11 cellular contexts compared by ENCODE assay signal in the genomic region with DNA sequence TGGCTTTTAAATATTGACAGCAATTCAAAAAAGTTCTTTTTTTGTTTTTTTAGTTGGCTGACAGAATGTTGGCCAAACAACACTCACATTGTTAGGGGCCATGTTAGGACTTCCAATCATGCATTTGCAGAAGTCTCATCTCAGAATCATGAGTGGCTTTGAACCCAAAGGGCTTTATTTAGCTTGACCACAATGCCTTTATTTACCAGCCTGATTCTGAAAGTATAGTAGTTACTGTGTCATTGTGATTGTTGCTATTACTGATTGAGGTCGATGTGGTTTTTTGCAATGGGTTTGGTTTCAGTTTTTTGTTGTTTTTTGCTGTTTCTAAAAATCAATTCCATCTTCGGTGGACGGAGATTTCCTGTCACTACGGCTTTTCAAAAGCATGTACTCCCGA. TPM values are rescaled to one million over a fixed set of nuclear protein-coding genes. Genes with fewer than 3 reads are reported as not detected.
DNase-seq lines count a peak whose midpoint lies in the region; ATAC-seq and TF ChIP-seq lines count a peak whose summit lies in the region.
"Had no signal": no experiment of that assay in that cellular context is flagged by ENCODE, and none has a peak within 500 bp of the region (broad histone marks: within the 10 kb centered on the region; RNA-seq: fewer than 3 reads in every experiment).

No MANE protein-coding gene starts in this region.

- H3K36me3 ChIP-seq in SJCRH30 (no peaks in the 10 kb centered on the region), transverse colon (no peaks in the 10 kb centered on the region)

- no peak for TF ChIP-seq CTCF in transverse colon (IDR thresholded peaks at IDR 0.05)

- DNase-seq in foreskin melanocyte (peak; percentile 95), left colon (no peak), SJCRH30 (no peak), cortex of kidney (lab: John Stamatoyannopoulos, UW) (no peak), transverse colon (no peak)
- DNase-seq: DMS 273 treated with DMSO at 0.1 percent for 48 hours had no signal

- H3K4me1 ChIP-seq in SJCRH30 (no peaks in the 10 kb centered on the region), transverse colon (peaks cover 0 to 12% (median 3%) of the 10 kb centered on the region in 4 donors)

- in situ Hi-C loops in transverse colon (cut with MboI; ENCODE audit: low pct_ligation_motif_present in 1 of 4, low pct_unique_long_range_greater_than_20kb in 1 of 4, low sequenced_read_pairs in 3 of 4) = no loop called here

- WGBS in transverse colon (ENCODE audit: low coverage in 1 of 2), 2 donors = 24 to 55% methylated on average over 4 to 5 of the region's 5 CpGs

- H3K27ac ChIP-seq in SJCRH30 (no peak overlapping the region), transverse colon (no peak overlapping the region)

- intact Hi-C loops in left colon (cut with DNase I, micrococcal nuclease) = no loop called here
- intact Hi-C loops in transverse colon (cut with DNase I; ENCODE audit: low total_unique reads) = no loop called here

- H3K4me3 ChIP-seq in SJCRH30 = no peak overlapping the region
- H3K4me3 ChIP-seq in transverse colon = no peak overlapping the region

- TF ChIP-seq POLR2A in transverse colon (IDR thresholded peaks at IDR 0.05) = no peak

- ATAC-seq in GM18499 (IDR thresholded peaks at IDR 0.05; ENCODE audit: insufficient read depth, unreplicated experiment) (peak; percentile 86), GM21381 (IDR thresholded peaks at IDR 0.05; ENCODE audit: unreplicated experiment) (peak; percentile 94), HG03159 (IDR thresholded peaks at IDR 0.05; ENCODE audit: unreplicated experiment) (peak; percentile 93), left colon (no peak)
- ATAC-seq: Panc1 had no signal

- no peak for TF ChIP-seq EP300 in transverse colon (IDR thresholded peaks at IDR 0.05; ENCODE audit: low read depth)

- H3K27me3 ChIP-seq in SJCRH30 (no peaks in the 10 kb centered on the region), transverse colon (peaks cover 6% of the 10 kb centered on the region)

- H3K9me3 ChIP-seq in SJCRH30 (replicated peaks) (no peaks in the 10 kb centered on the region), transverse colon (no peaks in the 10 kb centered on the region)

RNA-seq across cellular contexts. Expression of gene GLDN, which starts 7.2 kb away (rescaled TPM):
- total RNA-seq in left colon (10 to 100 TPM in 1 of 2 donors, 1 to 10 TPM in 1; 3.2 to 21.5 TPM), transverse colon (1 to 10 TPM in 2 of 4 donors, under 1 TPM in 1, not detected in 1; 0.48 to 3.7 (median 2.6) TPM)
- total RNA-seq in SJCRH30 (2014; rRNA removed; shearing (Covaris generic)) = 0.18 and 0.43 TPM in 2 replicates
- total RNA-seq: epithelial cell of proximal tubule had no signal

RNA-seq across cellular contexts. Expression of gene CYP19A1, which starts 10.3 kb away (rescaled TPM):
- total RNA-seq in left colon = under 1 TPM in 1 of 2 donors, not detected in 1; 0.22 TPM
- total RNA-seq in SJCRH30 (2014; rRNA removed; shearing (Covaris generic)) = not detected in 2 replicates
- not detected for total RNA-seq in transverse colon
- total RNA-seq: epithelial cell of proximal tubule had no signal
